Comparison of ENCODE assay signal across 1 cellular context in genomic region chr20:53876956-53877355, GRCh38.
TF ChIP-seq lines count a peak whose summit lies in the region.

No MANE protein-coding gene starts in this region.

TF ChIP-seq in SK-N-SH, 30 proteins besides CTCF, POLR2A, EP300 and RAD21 (continued from another document):
- no peak for TF ChIP-seq SIN3A (IDR thresholded peaks at IDR 0.05; ENCODE audit: borderline replicate concordance, low read depth, low read length)
- TF ChIP-seq, protein P1, sequence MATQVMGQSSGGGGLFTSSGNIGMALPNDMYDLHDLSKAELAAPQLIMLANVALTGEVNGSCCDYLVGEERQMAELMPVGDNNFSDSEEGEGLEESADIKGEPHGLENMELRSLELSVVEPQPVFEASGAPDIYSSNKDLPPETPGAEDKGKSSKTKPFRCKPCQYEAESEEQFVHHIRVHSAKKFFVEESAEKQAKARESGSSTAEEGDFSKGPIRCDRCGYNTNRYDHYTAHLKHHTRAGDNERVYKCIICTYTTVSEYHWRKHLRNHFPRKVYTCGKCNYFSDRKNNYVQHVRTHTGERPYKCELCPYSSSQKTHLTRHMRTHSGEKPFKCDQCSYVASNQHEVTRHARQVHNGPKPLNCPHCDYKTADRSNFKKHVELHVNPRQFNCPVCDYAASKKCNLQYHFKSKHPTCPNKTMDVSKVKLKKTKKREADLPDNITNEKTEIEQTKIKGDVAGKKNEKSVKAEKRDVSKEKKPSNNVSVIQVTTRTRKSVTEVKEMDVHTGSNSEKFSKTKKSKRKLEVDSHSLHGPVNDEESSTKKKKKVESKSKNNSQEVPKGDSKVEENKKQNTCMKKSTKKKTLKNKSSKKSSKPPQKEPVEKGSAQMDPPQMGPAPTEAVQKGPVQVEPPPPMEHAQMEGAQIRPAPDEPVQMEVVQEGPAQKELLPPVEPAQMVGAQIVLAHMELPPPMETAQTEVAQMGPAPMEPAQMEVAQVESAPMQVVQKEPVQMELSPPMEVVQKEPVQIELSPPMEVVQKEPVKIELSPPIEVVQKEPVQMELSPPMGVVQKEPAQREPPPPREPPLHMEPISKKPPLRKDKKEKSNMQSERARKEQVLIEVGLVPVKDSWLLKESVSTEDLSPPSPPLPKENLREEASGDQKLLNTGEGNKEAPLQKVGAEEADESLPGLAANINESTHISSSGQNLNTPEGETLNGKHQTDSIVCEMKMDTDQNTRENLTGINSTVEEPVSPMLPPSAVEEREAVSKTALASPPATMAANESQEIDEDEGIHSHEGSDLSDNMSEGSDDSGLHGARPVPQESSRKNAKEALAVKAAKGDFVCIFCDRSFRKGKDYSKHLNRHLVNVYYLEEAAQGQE (IDR thresholded peaks at IDR 0.05; ENCODE audit: low read depth, low read length) = no peak
- TF ChIP-seq JUND (IDR thresholded peaks at IDR 0.05) = no peak
- TF ChIP-seq, protein P2, sequence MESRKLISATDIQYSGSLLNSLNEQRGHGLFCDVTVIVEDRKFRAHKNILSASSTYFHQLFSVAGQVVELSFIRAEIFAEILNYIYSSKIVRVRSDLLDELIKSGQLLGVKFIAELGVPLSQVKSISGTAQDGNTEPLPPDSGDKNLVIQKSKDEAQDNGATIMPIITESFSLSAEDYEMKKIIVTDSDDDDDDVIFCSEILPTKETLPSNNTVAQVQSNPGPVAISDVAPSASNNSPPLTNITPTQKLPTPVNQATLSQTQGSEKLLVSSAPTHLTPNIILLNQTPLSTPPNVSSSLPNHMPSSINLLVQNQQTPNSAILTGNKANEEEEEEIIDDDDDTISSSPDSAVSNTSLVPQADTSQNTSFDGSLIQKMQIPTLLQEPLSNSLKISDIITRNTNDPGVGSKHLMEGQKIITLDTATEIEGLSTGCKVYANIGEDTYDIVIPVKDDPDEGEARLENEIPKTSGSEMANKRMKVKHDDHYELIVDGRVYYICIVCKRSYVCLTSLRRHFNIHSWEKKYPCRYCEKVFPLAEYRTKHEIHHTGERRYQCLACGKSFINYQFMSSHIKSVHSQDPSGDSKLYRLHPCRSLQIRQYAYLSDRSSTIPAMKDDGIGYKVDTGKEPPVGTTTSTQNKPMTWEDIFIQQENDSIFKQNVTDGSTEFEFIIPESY (IDR thresholded peaks at IDR 0.05; ENCODE audit: borderline replicate concordance, low read depth) = no peak
